ENCODE assay signal across 15 cellular contexts in the genomic region with DNA sequence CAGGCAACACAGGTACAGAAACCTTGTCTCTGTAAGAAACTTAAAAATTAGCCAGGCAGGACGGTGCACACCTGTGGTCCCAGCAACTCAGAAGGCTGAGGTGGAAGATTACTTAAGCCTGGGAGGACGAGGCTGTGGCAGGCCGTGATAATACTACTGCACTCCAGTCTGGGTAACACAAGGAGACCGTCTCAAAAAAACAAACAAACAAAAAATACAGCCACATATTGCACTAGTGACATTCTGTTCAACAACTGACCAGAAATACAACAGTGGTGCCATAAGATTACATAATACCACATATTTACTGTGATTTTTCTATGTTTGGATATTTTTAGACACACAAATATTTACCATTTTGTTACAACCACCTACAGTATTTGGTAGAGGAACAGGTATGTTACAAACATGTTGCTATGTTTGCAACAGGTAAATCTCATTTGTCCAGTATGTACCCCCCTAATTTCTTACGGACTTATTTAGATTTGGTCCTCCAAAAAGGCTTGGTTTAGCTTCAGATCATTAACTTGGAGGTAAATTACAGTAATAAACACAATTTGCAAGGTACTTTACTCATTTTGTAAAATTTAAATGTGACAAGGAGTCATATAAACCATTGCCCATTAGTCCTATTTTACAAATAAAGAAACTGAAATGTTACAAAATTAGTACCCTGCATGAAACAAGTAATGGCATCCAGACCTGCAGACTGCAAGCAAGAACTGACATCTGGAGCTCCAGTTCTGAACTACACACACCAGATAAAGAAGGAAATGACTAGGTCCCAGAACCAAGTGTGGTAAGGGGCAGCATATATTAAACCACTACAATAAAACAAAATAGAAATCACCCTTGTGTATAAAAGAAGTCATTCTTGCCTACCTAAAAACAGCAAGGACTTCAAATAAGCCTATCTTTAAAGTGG. TPM values are rescaled to one million over a fixed set of nuclear protein-coding genes. Genes with fewer than 3 reads are reported as not detected.
A peak's percentile ranks its signal among the peaks of the same experiment; 100 is the strongest.
DNase-seq lines count a peak whose midpoint lies in the region; ATAC-seq and TF ChIP-seq lines count a peak whose summit lies in the region.
"Had no signal": no experiment of that assay in that cellular context is flagged by ENCODE, and none has a peak within 500 bp of the region (broad histone marks: within the 10 kb centered on the region; RNA-seq: fewer than 3 reads in every experiment).

No MANE protein-coding gene starts in this region.

- no peaks in the 10 kb centered on the region for H3K23me2 ChIP-seq in H9 (ENCODE audit: insufficient read length, low read depth, low read length, poor library complexity, severe bottlenecking)

- no peaks in the 10 kb centered on the region for H4K20me1 ChIP-seq in H9 (ENCODE audit: control insufficient read depth, insufficient read depth, insufficient read length)

- H4K91ac ChIP-seq in H9 (ENCODE audit: insufficient read length, low read depth, low read length): no peak overlapping the region

- H2BK20ac ChIP-seq in H9 (ENCODE audit: low read depth, low read length, poor library complexity, severe bottlenecking): no peak overlapping the region

- H4K5ac ChIP-seq in H9 (ENCODE audit: insufficient read length, low read depth, low read length): no peak overlapping the region

- H2AFZ ChIP-seq in H9 (ENCODE audit: low read length): no peak overlapping the region

- H3K14ac ChIP-seq in H9 (ENCODE audit: insufficient read depth, low read length): no peak overlapping the region

- no peak overlapping the region for H2BK15ac ChIP-seq in H9 (ENCODE audit: low read depth, low read length)

- peaks cover 13 to 15% of the 10 kb centered on the region in 2 experiments; a peak in 3 of 4 replicates for H3K4me1 Mint-ChIP-seq in H9

- H3K27ac Mint-ChIP-seq in H9: peak overlapping the region in 1 of 3 experiments; percentile 68; a peak in 1 of 7 replicates

- H3K4me3 ChIP-seq in GM12864 (ENCODE audit: low read depth, low read length) (no peak overlapping the region), dorsolateral prefrontal cortex (no peak overlapping the region)
- H3K4me3 ChIP-seq: colonic mucosa, gastroesophageal sphincter, lower lobe of right lung had no signal

- H4K8ac ChIP-seq in H9 (replicated peaks; ENCODE audit: insufficient read length, low read depth, low read length): no peak overlapping the region

- no peak overlapping the region for H3K18ac ChIP-seq in H9 (ENCODE audit: insufficient read length, low read depth, low read length)

- ATAC-seq in GM19043 (IDR thresholded peaks at IDR 0.05; ENCODE audit: low read depth, unreplicated experiment) (peak; percentile 78), HG02642 (IDR thresholded peaks at IDR 0.05; ENCODE audit: poor library complexity, unreplicated experiment) (peak; percentile 84), HG03521 (IDR thresholded peaks at IDR 0.05; ENCODE audit: unreplicated experiment) (peak; percentile 65)
- ATAC-seq: gastroesophageal sphincter, Right ventricle myocardium inferior had no signal

- peaks cover under 1 to 5% (median 3%) of the 10 kb centered on the region in 3 experiments; a peak in 5 of 7 replicates for H3K36me3 Mint-ChIP-seq in H9 (ENCODE audit: insufficient read depth in 1 of 3, low read depth in 3 of 3)

- no peaks in the 10 kb centered on the region for H3K9me3 ChIP-seq in H9 (ENCODE audit: control insufficient read depth, low read depth, low read length)
- H3K9me3 ChIP-seq: BE2C, colonic mucosa, gastroesophageal sphincter, lower lobe of right lung had no signal

- H3K4ac ChIP-seq in H9 (ENCODE audit: low read depth, low read length): no peak overlapping the region

- no peak overlapping the region for H3K4me3 Mint-ChIP-seq in H9

- no peaks in the 10 kb centered on the region for H3K9me3 Mint-ChIP-seq in H9

- no peak overlapping the region for H3K4me2 ChIP-seq in H9 (ENCODE audit: insufficient read depth, insufficient read length, low read length)

- no peak overlapping the region for H3K23ac ChIP-seq in H9 (ENCODE audit: insufficient read length, low read depth, low read length)

- H3K4me1 ChIP-seq in H9 (ENCODE audit: insufficient read depth, low read length): no peaks in the 10 kb centered on the region
- H3K4me1 ChIP-seq: BE2C, colonic mucosa had no signal

- H3K27ac ChIP-seq in H9 (ENCODE audit: insufficient read length, low read depth, low read length): no peak overlapping the region
- peak overlapping the region in 2 of 59 donors; percentile 3 to 22 for H3K27ac ChIP-seq in dorsolateral prefrontal cortex
- H3K27ac ChIP-seq: colonic mucosa, gastroesophageal sphincter, lower lobe of right lung had no signal

- no peak overlapping the region for H3K56ac ChIP-seq in H9 (ENCODE audit: insufficient read length, low read depth, low read length)

- no peak for TF ChIP-seq POLR2A in erythroblast (IDR thresholded peaks at IDR 0.05; ENCODE audit: low read length)

- H2BK12ac ChIP-seq in H9 (ENCODE audit: insufficient read length, low read depth, low read length): no peak overlapping the region

- H3K27me3 ChIP-seq in H9 (ENCODE audit: insufficient read depth, low read length) (no peaks in the 10 kb centered on the region), dorsolateral prefrontal cortex (no peaks in the 10 kb centered on the region)
- H3K27me3 ChIP-seq: BE2C, colonic mucosa, gastroesophageal sphincter had no signal

- H3K79me2 ChIP-seq in H9 (ENCODE audit: insufficient read depth, low read length): peaks cover 7% of the 10 kb centered on the region; the same call in 1 of the 2 replicates

- H3K79me1 ChIP-seq in H9 (ENCODE audit: insufficient read depth, low read depth, low read length, poor library complexity, severe bottlenecking): peaks cover 3% of the 10 kb centered on the region

- no peak overlapping the region for H2BK120ac ChIP-seq in H9 (ENCODE audit: low read depth, low read length, poor library complexity, severe bottlenecking)

- no peak overlapping the region for H3K9ac ChIP-seq in H9 (ENCODE audit: extremely low read depth, insufficient read length, low read length)

- intact Hi-C loops in dorsolateral prefrontal cortex (cut with DNase I): no loop called here

- TF ChIP-seq CTCF in GM12864 (IDR thresholded peaks at IDR 0.05; ENCODE audit: low read depth, low read length, missing control alignments) (no peak), H9 (conservative IDR thresholded peaks at IDR 0.05) (no peak), dorsolateral prefrontal cortex (IDR thresholded peaks at IDR 0.05 in 54 of 56, conservative IDR thresholded peaks at IDR 0.05 in 2 of 56; ENCODE audit: low read depth in 1 of 56, partially characterized antibody in 56 of 56) (no peak)

- DNase-seq in GM12864 (ENCODE audit: low read depth) (peak; percentile 37), H9 (no peak), dorsolateral prefrontal cortex (no peak), erythroblast (lab: John Stamatoyannopoulos, UW) (no peak)
- no peak for DNase-seq in central memory CD4-positive, alpha-beta T cell
- DNase-seq: activated naive CD4-positive, alpha-beta T cell; BE2C; colonic mucosa; lower lobe of right lung; NCI-H524 had no signal

- no peak overlapping the region for H3T11ph ChIP-seq in H9 (ENCODE audit: low read length)

- no peaks in the 10 kb centered on the region for H3K27me3 Mint-ChIP-seq in H9 (ENCODE audit: low read depth)

- H2AK5ac ChIP-seq in H9 (ENCODE audit: insufficient read length, low read length): no peak overlapping the region

- WGBS in H9 (ENCODE audit: extremely low coverage, insufficient read length, low lambda C conversion rate): no CpG with 5 or more reads among the region's 5 CpGs

- no peak overlapping the region for H2BK5ac ChIP-seq in H9 (ENCODE audit: insufficient read length, low read length)

RNA-seq across cellular contexts. Expression of a gene that starts 36.8 kb away (rescaled TPM):
- total RNA-seq in H9 (2021): 166 and 172 TPM in 2 replicates
- total RNA-seq in dorsolateral prefrontal cortex: 100 to 1,000 TPM; 207 to 293 (median 249) TPM

RNA-seq across cellular contexts. Expression of a gene that starts 37.3 kb away (rescaled TPM):
- total RNA-seq in H9 (2021) (3.0 and 3.4 TPM in 2 replicates), dorsolateral prefrontal cortex (10 to 100 TPM in 13 of 120 experiments, 1 to 10 TPM in 107; 3.9 to 12.0 (median 7.9) TPM)
